18 cellular contexts compared by ENCODE assay signal in genomic region chr3:138172625-138173024, GRCh38. TPM values are rescaled to one million over a fixed set of nuclear protein-coding genes. Genes with fewer than 3 reads are reported as not detected.
DNase-seq lines count a peak whose midpoint lies in the region; ATAC-seq and TF ChIP-seq lines count a peak whose summit lies in the region.
"Had no signal": no experiment of that assay in that cellular context is flagged by ENCODE, and none has a peak within 500 bp of the region (broad histone marks: within the 10 kb centered on the region; RNA-seq: fewer than 3 reads in every experiment).

No MANE protein-coding gene starts in this region.

- H3K79me2 ChIP-seq in mammary epithelial cell (ENCODE audit: insufficient read depth, low read length), result peaks cover 31% of the 10 kb centered on the region
- peaks cover 16% of the 10 kb centered on the region for H3K79me2 ChIP-seq in MM.1S (ENCODE audit: low read length)
- H3K79me2 ChIP-seq: parathyroid adenoma had no signal

- H3K9ac ChIP-seq in mammary epithelial cell (ENCODE audit: insufficient read depth, low read length), result no peak overlapping the region
- no peak overlapping the region for H3K9ac ChIP-seq in MM.1S (ENCODE audit: low read length)
- H3K9ac ChIP-seq: parathyroid adenoma had no signal

- no peaks in the 10 kb centered on the region for H3K9me2 ChIP-seq in MM.1S (replicated peaks; ENCODE audit: insufficient read depth, low read length)

- BruUV-seq in MCF 10A (replicated peaks; lab: Mats Ljungman, UMichigan) (no TSS peak), mammary epithelial cell (replicated peaks; lab: Mats Ljungman, UMichigan) (no TSS peak)

- H3K9me3 Mint-ChIP-seq in MCF 10A (ENCODE audit: unreplicated experiment), result no peaks in the 10 kb centered on the region
- no peaks in the 10 kb centered on the region for H3K9me3 Mint-ChIP-seq in brain
- H3K9me3 Mint-ChIP-seq in stimulated activated naive CD8-positive, alpha-beta T cell treated with anti-CD3 and anti-CD28 coated beads, Interleukin-15, amount 100 ng/mL, for 72 hours, result no peaks in the 10 kb centered on the region

- H3K9me3 ChIP-seq in mammary epithelial cell (replicated peaks; ENCODE audit: insufficient read depth, low read length) (no peaks in the 10 kb centered on the region), MM.1S (replicated peaks; ENCODE audit: insufficient read depth, low read length) (no peaks in the 10 kb centered on the region)
- H3K9me3 ChIP-seq: colonic mucosa had no signal

- H3K36me3 Mint-ChIP-seq in MCF 10A (ENCODE audit: insufficient read depth, unreplicated experiment), result peaks cover 39% of the 10 kb centered on the region
- peaks cover 50% of the 10 kb centered on the region for H3K36me3 Mint-ChIP-seq in brain

- H3K4me2 ChIP-seq in mammary epithelial cell (ENCODE audit: insufficient read depth, low read depth, low read length) (no peak overlapping the region), MM.1S (ENCODE audit: low read depth, low read length) (no peak overlapping the region)

- H3K27ac Mint-ChIP-seq in MCF 10A (ENCODE audit: low read depth, unreplicated experiment) (peak overlapping the region; percentile 35), brain (peak overlapping the region in 1 of 5 experiments; percentile 49)
- H3K27ac Mint-ChIP-seq in stimulated activated naive CD8-positive, alpha-beta T cell treated with anti-CD3 and anti-CD28 coated beads, Interleukin-15, amount 100 ng/mL, for 72 hours, result no peak overlapping the region

- no peaks in the 10 kb centered on the region for H3K27me3 ChIP-seq in mammary epithelial cell (ENCODE audit: insufficient read depth, low read length)
- H3K27me3 ChIP-seq in MM.1S (replicated peaks; ENCODE audit: insufficient read depth, low read length), result no peaks in the 10 kb centered on the region
- H3K27me3 ChIP-seq: colonic mucosa had no signal

- no peak overlapping the region for H3K27ac ChIP-seq in mammary epithelial cell (ENCODE audit: insufficient read depth, low read depth, low read length)
- no peak overlapping the region for H3K27ac ChIP-seq in MM.1S (ENCODE audit: low read length)
- H3K27ac ChIP-seq: colonic mucosa, parathyroid adenoma had no signal

- WGBS in mammary epithelial cell (ENCODE audit: low coverage, missing lambda C conversion rate), result 85% methylated on average over 2 of the region's 2 CpGs

- H3K4me3 Mint-ChIP-seq in MCF 10A (ENCODE audit: unreplicated experiment) (no peak overlapping the region), brain (peak overlapping the region; percentile 84 to 98 (median 97))
- H3K4me3 Mint-ChIP-seq in stimulated activated naive CD8-positive, alpha-beta T cell treated with anti-CD3 and anti-CD28 coated beads, Interleukin-15, amount 100 ng/mL, for 72 hours, result peak overlapping the region; percentile 52 to 65

- H3K4me3 ChIP-seq in mammary epithelial cell (replicated peaks in 1 of 3; ENCODE audit: insufficient read depth in 1 of 3, low read depth in 2 of 3, low read length in 3 of 3), result no peak overlapping the region
- H3K4me3 ChIP-seq in MM.1S (ENCODE audit: low read length), result no peak overlapping the region
- H3K4me3 ChIP-seq: colonic mucosa had no signal

- peaks cover 4% of the 10 kb centered on the region for H3F3A ChIP-seq in MM.1S (ENCODE audit: insufficient read depth, low read length)

- H2AFZ ChIP-seq in mammary epithelial cell (ENCODE audit: low read depth, low read length) (no peak overlapping the region), MM.1S (ENCODE audit: low read length) (no peak overlapping the region)
- H2AFZ ChIP-seq: parathyroid adenoma had no signal

- POLR2A ChIA-PET in MCF 10A (lab: Yijun Ruan, JAX), result interaction anchor here (0.6 to 5.3 kb wide), 3 partner anchors 14 to 212 kb away, joined by 3 to 81 read pairs (median 3); partner anchors contain the start of gene ARMC8

- H4K20me1 ChIP-seq in mammary epithelial cell (ENCODE audit: insufficient read depth, low read length) (no peaks in the 10 kb centered on the region), MM.1S (ENCODE audit: insufficient read depth, low read length) (no peaks in the 10 kb centered on the region)

- H3K4me1 Mint-ChIP-seq in MCF 10A (ENCODE audit: insufficient read depth, unreplicated experiment) (peaks cover 12% of the 10 kb centered on the region), brain (peaks cover 42% of the 10 kb centered on the region)
- peaks cover 49% of the 10 kb centered on the region for H3K4me1 Mint-ChIP-seq in stimulated activated naive CD8-positive, alpha-beta T cell treated with anti-CD3 and anti-CD28 coated beads, Interleukin-15, amount 100 ng/mL, for 72 hours

- dilution Hi-C loops in mammary epithelial cell (cut with HindIII; ENCODE audit: low sequenced_read_pairs), result no loop called here

- in situ Hi-C loops in mammary epithelial cell (cut with MboI; ENCODE audit: low sequenced_read_pairs in 2 of 2), result no loop called here

- DNase-seq in MCF 10A (ENCODE audit: unreplicated experiment) (no peak), mammary epithelial cell (no peak), RKO (ENCODE audit: low spot score) (peak; percentile 18), NCI-H1436 treated with DMSO at 0.1 percent for 48 hours (lab: John Stamatoyannopoulos, UW) (no peak), iPS-NIHi11 (ENCODE audit: low spot score) (no peak), MM.1S (no peak)
- DNase-seq in stimulated activated naive CD8-positive, alpha-beta T cell treated with anti-CD3 and anti-CD28 coated beads, Interleukin-15, amount 100 ng/mL, for 72 hours, result no peak
- DNase-seq: amygdala, colonic mucosa, DMS53, GOT3, islet precursor cell, NCI-H146, NCI-H69 had no signal

- TF ChIP-seq CTCF in MCF 10A (IDR thresholded peaks at IDR 0.05; ENCODE audit: unreplicated experiment) (no peak), mammary epithelial cell (conservative IDR thresholded peaks at IDR 0.05 in 1 of 2, IDR thresholded peaks at IDR 0.05 in 1 of 2; ENCODE audit: extremely low read depth in 1 of 2, insufficient read depth in 1 of 2, low read depth in 1 of 2, low read length in 2 of 2) (no peak), brain (conservative IDR thresholded peaks at IDR 0.05) (no peak), MM.1S (IDR thresholded peaks at IDR 0.05; ENCODE audit: low read length) (no peak)

- CTCF ChIA-PET in MCF 10A (lab: Yijun Ruan, JAX), result interaction anchor here (0.6 to 1.3 kb wide), 4 partner anchors 59 to 159 kb away, joined by 3 to 5 read pairs (median 3); no protein-coding TSS in a partner anchor
- CTCF ChIA-PET in mammary epithelial cell (lab: Charles Lee; ENCODE audit: low non-redundant PET), result no interaction called here

- H3K36me3 ChIP-seq in mammary epithelial cell (ENCODE audit: insufficient read depth, low read length) (peaks cover 11% of the 10 kb centered on the region), MM.1S (replicated peaks; ENCODE audit: insufficient read depth, low read length) (no peaks in the 10 kb centered on the region; the same call in 1 of the 2 replicates)
- H3K36me3 ChIP-seq: colonic mucosa had no signal

- no peak for ATAC-seq in stimulated activated naive CD8-positive, alpha-beta T cell treated with anti-CD3 and anti-CD28 coated beads, Interleukin-15, amount 100 ng/mL, for 72 hours

- intact Hi-C loops in MCF 10A (cut with micrococcal nuclease), result no loop called here
- intact Hi-C loops in mammary epithelial cell (cut with micrococcal nuclease), result no loop called here

- no peaks in the 10 kb centered on the region for H3K27me3 Mint-ChIP-seq in MCF 10A (ENCODE audit: insufficient read depth, unreplicated experiment)
- peaks cover 7% of the 10 kb centered on the region for H3K27me3 Mint-ChIP-seq in brain
- no peaks in the 10 kb centered on the region for H3K27me3 Mint-ChIP-seq in stimulated activated naive CD8-positive, alpha-beta T cell treated with anti-CD3 and anti-CD28 coated beads, Interleukin-15, amount 100 ng/mL, for 72 hours

- peaks cover 3% of the 10 kb centered on the region for H3K4me1 ChIP-seq in mammary epithelial cell (ENCODE audit: insufficient read depth, low read length)
- H3K4me1 ChIP-seq in MM.1S (ENCODE audit: low read length), result no peaks in the 10 kb centered on the region
- H3K4me1 ChIP-seq: parathyroid adenoma had no signal

RNA-seq across cellular contexts. Expression of gene DBR1, which starts 2.1 kb away (rescaled TPM):
- total RNA-seq in MCF 10A (2022), result 12.4 and 13.3 TPM in 2 replicates
- total RNA-seq in mammary epithelial cell, result 10 to 100 TPM; 12.5 to 16.7 TPM
- polyA plus RNA-seq in mammary epithelial cell, result 11.2 TPM
- 6.6 TPM for polyA minus RNA-seq in mammary epithelial cell
- 6.0 TPM for polyA plus RNA-seq in brain (ENCODE audit: insufficient read depth, low read depth, low replicate concordance)

RNA-seq across cellular contexts. Expression of gene ARMC8, which starts 14.5 kb away (rescaled TPM):
- 29.8 and 35.3 TPM in 2 replicates for total RNA-seq in MCF 10A (2022)
- total RNA-seq in mammary epithelial cell, result 10 to 100 TPM; 37.3 to 67.5 TPM
- polyA plus RNA-seq in mammary epithelial cell, result 40.9 TPM
- polyA minus RNA-seq in mammary epithelial cell, result 225 TPM
- polyA plus RNA-seq in brain (ENCODE audit: insufficient read depth, low read depth, low replicate concordance), result 19.0 TPM

RNA-seq across cellular contexts. Expression of gene A4GNT, which starts 40.4 kb away (rescaled TPM):
- not detected in 2 replicates for total RNA-seq in MCF 10A (2022)
- not detected for total RNA-seq in mammary epithelial cell
- polyA plus RNA-seq in mammary epithelial cell, result not detected
- polyA minus RNA-seq in mammary epithelial cell, result not detected
- not detected for polyA plus RNA-seq in brain (ENCODE audit: insufficient read depth, low read depth, low replicate concordance)
- total RNA-seq: colonic mucosa, mesenteric fat pad had no signal
- polyA plus RNA-seq: esophagus had no signal

RNA-seq across cellular contexts. Expression of gene DZIP1L, which starts 57.2 kb away (rescaled TPM):
- total RNA-seq in MCF 10A (2022), result 6.2 and 11.3 TPM in 2 replicates
- 10 to 100 TPM; 13.7 to 16.0 TPM for total RNA-seq in mammary epithelial cell
- polyA plus RNA-seq in mammary epithelial cell, result 3.4 TPM
- polyA minus RNA-seq in mammary epithelial cell, result not detected
- polyA plus RNA-seq in brain (ENCODE audit: insufficient read depth, low read depth, low replicate concordance), result 1.4 TPM
